ENCODE assay signal across 2 cellular contexts in genomic region chr2:27921880-27922589, GRCh38.
TF ChIP-seq lines count a peak whose summit lies in the region.

No MANE protein-coding gene starts in this region.

TF ChIP-seq in IMR-90, 13 proteins besides CTCF, POLR2A, EP300 and RAD21:
- TF ChIP-seq SMC3 (IDR thresholded peaks at IDR 0.05; ENCODE audit: low read depth, low read length), result no peak
- no peak for TF ChIP-seq ELK1 (IDR thresholded peaks at IDR 0.05; ENCODE audit: borderline replicate concordance, low read depth, low read length)
- TF ChIP-seq CEBPB (IDR thresholded peaks at IDR 0.05; ENCODE audit: low read depth, low read length), result no peak
- no peak for TF ChIP-seq USF2 (IDR thresholded peaks at IDR 0.05; ENCODE audit: low read depth, low read length)

TF ChIP-seq in HepG2, 621 proteins besides CTCF, POLR2A, EP300 and RAD21:
- TF ChIP-seq HDAC6 (IDR thresholded peaks at IDR 0.05; ENCODE audit: low read depth, low read length) (no peak), TOE1 (CRISPR knock-in tag; IDR thresholded peaks at IDR 0.05) (no peak), ZNF224 (CRISPR knock-in tag; IDR thresholded peaks at IDR 0.05) (no peak), ZNF646 (CRISPR knock-in tag; IDR thresholded peaks at IDR 0.05) (no peak), U2AF1 (optimal IDR thresholded peaks at IDR 0.05; ENCODE audit: low read depth, low read length) (no peak), TAF1 (CRISPR knock-in tag; IDR thresholded peaks at IDR 0.05) (no peak), ZBTB37 (CRISPR knock-in tag; IDR thresholded peaks at IDR 0.05) (no peak), HDAC2 (CRISPR knock-in tag; IDR thresholded peaks at IDR 0.05) (no peak)
